In the genomic region with DNA sequence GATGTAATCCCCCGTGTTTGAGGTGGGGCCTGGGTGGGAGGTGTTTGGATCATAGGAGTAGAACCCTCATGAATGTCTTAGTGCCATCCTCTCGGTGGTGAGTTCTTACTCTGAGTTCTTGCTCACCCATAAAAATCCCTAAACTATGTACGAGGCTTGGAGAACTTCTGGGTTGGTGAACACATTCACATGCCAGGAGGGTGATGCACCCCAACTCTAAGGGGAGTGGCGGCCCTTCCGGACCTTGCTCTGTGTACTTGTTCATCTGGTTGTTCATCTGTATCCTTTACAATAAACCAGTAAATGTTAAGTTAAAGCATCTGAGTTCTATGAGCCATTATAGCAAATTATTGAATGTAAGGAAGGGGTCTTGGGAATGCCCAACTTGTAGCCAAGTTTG, we compare ENCODE assay signal across 22 cellular contexts. TPM values are rescaled to one million over a fixed set of nuclear protein-coding genes. Genes with fewer than 3 reads are reported as not detected.
A peak's percentile ranks its signal among the peaks of the same experiment; 100 is the strongest.
DNase-seq lines count a peak whose midpoint lies in the region; ATAC-seq and TF ChIP-seq lines count a peak whose summit lies in the region.
"Had no signal": no experiment of that assay in that cellular context is flagged by ENCODE, and none has a peak within 500 bp of the region (broad histone marks: within the 10 kb centered on the region; RNA-seq: fewer than 3 reads in every experiment).

No MANE protein-coding gene starts in this region.

- H3K27ac ChIP-seq in OCI-LY3 (ENCODE audit: low read length) (no peak overlapping the region), thyroid gland (no peak overlapping the region), SJCRH30 (no peak overlapping the region)
- H3K27ac ChIP-seq: HL-60 had no signal

- H3K36me3 Mint-ChIP-seq in activated naive CD8-positive, alpha-beta T cell, result no peaks in the 10 kb centered on the region
- H3K36me3 Mint-ChIP-seq in activated naive CD8-positive, alpha-beta T cell treated with anti-CD3 and anti-CD28 coated beads, Interleukin-2, amount 50 U/mL, for 24 hours (ENCODE audit: low read depth), result no peaks in the 10 kb centered on the region
- no peaks in the 10 kb centered on the region for H3K36me3 Mint-ChIP-seq in stimulated activated naive B cell treated with anti-CD40 and anti-IgM and Interleukin-4, amounts not matched to agents 10 μg/mL and 1 μg/mL and 100 μg/mL, for 72 hours
- H3K36me3 Mint-ChIP-seq: CD14-positive monocyte, T-cell had no signal

- no peak overlapping the region for H3K9ac ChIP-seq in OCI-LY3 (ENCODE audit: low read length)

- peaks cover 9% of the 10 kb centered on the region for H3K4me1 Mint-ChIP-seq in activated naive CD8-positive, alpha-beta T cell (ENCODE audit: low read depth)
- peaks cover 39% of the 10 kb centered on the region for H3K4me1 Mint-ChIP-seq in activated naive CD8-positive, alpha-beta T cell treated with anti-CD3 and anti-CD28 coated beads, Interleukin-2, amount 50 U/mL, for 24 hours
- peaks cover 41 to 73% of the 10 kb centered on the region in 2 donors for H3K4me1 Mint-ChIP-seq in stimulated activated naive B cell treated with anti-CD40 and anti-IgM and Interleukin-4, amounts not matched to agents 10 μg/mL and 1 μg/mL and 100 μg/mL, for 72 hours

- no peak for DNase-seq in activated naive CD8-positive, alpha-beta T cell treated with anti-CD3 and anti-CD28 coated beads, Interleukin-2, amount 50 U/mL, for 24 hours
- peak; percentile 43 for DNase-seq in epithelial cell of esophagus (ENCODE audit: low read depth)
- DNase-seq in stimulated activated naive B cell treated with anti-CD40 and anti-IgM and Interleukin-4, amounts not matched to agents 10 μg/mL and 1 μg/mL and 100 μg/mL, for 72 hours, result no peak
- no peak for DNase-seq in thyroid gland
- DNase-seq in NCI-H1105 treated with DMSO at 0.1 percent for 48 hours (lab: John Stamatoyannopoulos, UW), result no peak
- DNase-seq in SJCRH30, result no peak
- DNase-seq: 8988T, DMS79, H7, NCI-H1092, NCI-H1436 treated with DMSO at 0.1 percent for 48 hours, NCI-H2029, NCI-H2227 treated with DMSO at 0.1 percent for 48 hours, NCI-H510A, Peyer's patch, T-cell had no signal

- H3K4me1 ChIP-seq in OCI-LY3 (ENCODE audit: low read length) (peaks cover 84% of the 10 kb centered on the region), thyroid gland (no peaks in the 10 kb centered on the region), SJCRH30 (no peaks in the 10 kb centered on the region)

- H3K9me3 ChIP-seq in OCI-LY3 (ENCODE audit: insufficient read depth, low read length) (no peaks in the 10 kb centered on the region), thyroid gland (no peaks in the 10 kb centered on the region), SJCRH30 (replicated peaks) (no peaks in the 10 kb centered on the region)
- H3K9me3 ChIP-seq: Peyer's patch had no signal

- H2AFZ ChIP-seq in OCI-LY3 (ENCODE audit: low read depth, low read length), result no peak overlapping the region

- no peaks in the 10 kb centered on the region for H3K79me2 ChIP-seq in OCI-LY3 (ENCODE audit: low read length)

- no peak for TF ChIP-seq POLR2A in thyroid gland (IDR thresholded peaks at IDR 0.05)

- no peak for TF ChIP-seq CTCF in OCI-LY3 (IDR thresholded peaks at IDR 0.05; ENCODE audit: low read depth, low read length)
- TF ChIP-seq CTCF in epithelial cell of esophagus (IDR thresholded peaks at IDR 0.05; ENCODE audit: insufficient read depth, low read depth, low read length, missing control alignments), result no peak
- no peak for TF ChIP-seq CTCF in thyroid gland (IDR thresholded peaks at IDR 0.05)

- H4K20me1 ChIP-seq in OCI-LY3 (ENCODE audit: insufficient read depth, low read length), result no peaks in the 10 kb centered on the region

- 90 to 91% methylated on average over 5 of the region's 5 CpGs for WGBS in thyroid gland, 2 donors

- H3K4me3 ChIP-seq in OCI-LY3 (ENCODE audit: low read length) (no peak overlapping the region), epithelial cell of esophagus (ENCODE audit: low read length) (no peak overlapping the region), thyroid gland (replicated peaks in 1 of 3) (no peak overlapping the region), SJCRH30 (no peak overlapping the region)
- H3K4me3 ChIP-seq: K562, Peyer's patch had no signal

- intact Hi-C loops in thyroid gland (cut with DNase I), result loop anchor here (5.0 to 10.0 kb wide), 3 partner anchors 158 to 818 kb away; a partner anchor contains a TSS

- H3K27me3 ChIP-seq in OCI-LY3 (ENCODE audit: low read depth, low read length), result peaks cover 6% of the 10 kb centered on the region
- H3K27me3 ChIP-seq in thyroid gland, result no peaks in the 10 kb centered on the region
- H3K27me3 ChIP-seq in SJCRH30, result no peaks in the 10 kb centered on the region
- H3K27me3 ChIP-seq: Peyer's patch had no signal

- H3K36me3 ChIP-seq in OCI-LY3 (replicated peaks; ENCODE audit: low read depth, low read length) (no peaks in the 10 kb centered on the region), thyroid gland (no peaks in the 10 kb centered on the region), SJCRH30 (no peaks in the 10 kb centered on the region)
- H3K36me3 ChIP-seq: Peyer's patch had no signal

- H3K27ac Mint-ChIP-seq in activated naive CD8-positive, alpha-beta T cell, result peak overlapping the region; percentile 35
- H3K27ac Mint-ChIP-seq in activated naive CD8-positive, alpha-beta T cell treated with anti-CD3 and anti-CD28 coated beads, Interleukin-2, amount 50 U/mL, for 24 hours, result no peak overlapping the region
- peak overlapping the region; percentile 56 for H3K27ac Mint-ChIP-seq in stimulated activated naive B cell treated with anti-CD40 and anti-IgM and Interleukin-4, amounts not matched to agents 10 μg/mL and 1 μg/mL and 100 μg/mL, for 72 hours
- H3K27ac Mint-ChIP-seq: T-cell had no signal

- H3K27me3 Mint-ChIP-seq in activated naive CD8-positive, alpha-beta T cell, result no peaks in the 10 kb centered on the region
- H3K27me3 Mint-ChIP-seq in activated naive CD8-positive, alpha-beta T cell treated with anti-CD3 and anti-CD28 coated beads, Interleukin-2, amount 50 U/mL, for 24 hours, result no peaks in the 10 kb centered on the region
- no peaks in the 10 kb centered on the region for H3K27me3 Mint-ChIP-seq in stimulated activated naive B cell treated with anti-CD40 and anti-IgM and Interleukin-4, amounts not matched to agents 10 μg/mL and 1 μg/mL and 100 μg/mL, for 72 hours
- H3K27me3 Mint-ChIP-seq: T-cell had no signal

- ATAC-seq in activated naive CD8-positive, alpha-beta T cell treated with anti-CD3 and anti-CD28 coated beads, Interleukin-2, amount 50 U/mL, for 24 hours, result no peak
- ATAC-seq in stimulated activated naive B cell treated with anti-CD40 and anti-IgM and Interleukin-4, amounts not matched to agents 10 μg/mL and 1 μg/mL and 100 μg/mL, for 72 hours (replicated peaks), result no peak
- ATAC-seq: HepG2, K562, T-cell had no signal

- H3K4me3 Mint-ChIP-seq in activated naive CD8-positive, alpha-beta T cell, result no peak overlapping the region
- no peak overlapping the region for H3K4me3 Mint-ChIP-seq in activated naive CD8-positive, alpha-beta T cell treated with anti-CD3 and anti-CD28 coated beads, Interleukin-2, amount 50 U/mL, for 24 hours
- peak overlapping the region in 1 of 2 donors; percentile 57 for H3K4me3 Mint-ChIP-seq in stimulated activated naive B cell treated with anti-CD40 and anti-IgM and Interleukin-4, amounts not matched to agents 10 μg/mL and 1 μg/mL and 100 μg/mL, for 72 hours
- H3K4me3 Mint-ChIP-seq: T-cell had no signal

- H3K9me3 Mint-ChIP-seq in activated naive CD8-positive, alpha-beta T cell (ENCODE audit: low read depth), result no peaks in the 10 kb centered on the region
- H3K9me3 Mint-ChIP-seq in activated naive CD8-positive, alpha-beta T cell treated with anti-CD3 and anti-CD28 coated beads, Interleukin-2, amount 50 U/mL, for 24 hours, result no peaks in the 10 kb centered on the region
- no peaks in the 10 kb centered on the region for H3K9me3 Mint-ChIP-seq in stimulated activated naive B cell treated with anti-CD40 and anti-IgM and Interleukin-4, amounts not matched to agents 10 μg/mL and 1 μg/mL and 100 μg/mL, for 72 hours
- H3K9me3 Mint-ChIP-seq: CD14-positive monocyte, T-cell had no signal

- peak overlapping the region; percentile 72; the same call in 1 of the 2 replicates for H3K4me2 ChIP-seq in OCI-LY3 (ENCODE audit: low read length)

RNA-seq across cellular contexts. Expression of a gene that starts 36.0 kb away (rescaled TPM):
- total RNA-seq in thyroid gland, result 10 to 100 TPM; 42.7 to 56.1 (median 44.9) TPM
- total RNA-seq in SJCRH30 (2014; rRNA removed; shearing (Covaris generic)), result 26.6 and 30.9 TPM in 2 replicates
